In genomic region chr2:207746131-207746530, GRCh38 we compare ENCODE assay signal across 8 cellular contexts. TPM values are rescaled to one million over a fixed set of nuclear protein-coding genes. Genes with fewer than 3 reads are reported as not detected.
DNase-seq lines count a peak whose midpoint lies in the region; ATAC-seq, FAIRE-seq and TF ChIP-seq lines count a peak whose summit lies in the region.

No MANE protein-coding gene starts in this region.

- H3K36me3 ChIP-seq in SK-N-SH (replicated peaks in 1 of 2; ENCODE audit: control insufficient read depth in 1 of 2, insufficient read depth in 2 of 2, low read length in 1 of 2) (peaks cover 23 to 27% of the 10 kb centered on the region in 2 experiments), colonic mucosa (no peaks in the 10 kb centered on the region), right lobe of liver (peaks cover 0 to 5% (median 0%) of the 10 kb centered on the region in 4 donors), stomach (peaks cover 9 to 56% (median 35%) of the 10 kb centered on the region in 4 donors)

- H4K20me1 ChIP-seq in SK-N-SH (ENCODE audit: insufficient read depth), result no peaks in the 10 kb centered on the region

- DNase-seq in AG10803 (ENCODE audit: low read depth) (peak; percentile 74), GM12891 (ENCODE audit: insufficient read length, low spot score) (no peak), NB4 (ENCODE audit: low read depth) (peak; percentile 81), SK-N-SH (peak; percentile 64), colonic mucosa (peak; percentile 50), right lobe of liver (peak in 2 of 3 donors; percentile 49 to 63), stomach (peak; percentile 56)

- H3K9me3 ChIP-seq in SK-N-SH (no peaks in the 10 kb centered on the region), colonic mucosa (no peaks in the 10 kb centered on the region), right lobe of liver (no peaks in the 10 kb centered on the region), stomach (no peaks in the 10 kb centered on the region)

- ATAC-seq in HG02588 (IDR thresholded peaks at IDR 0.05; ENCODE audit: unreplicated experiment) (peak; percentile 85), right lobe of liver (peak; percentile 77 to 87 (median 80))

- TF ChIP-seq EP300 in SK-N-SH (IDR thresholded peaks at IDR 0.05; ENCODE audit: borderline replicate concordance in 1 of 2, low read depth in 1 of 2, low read length in 1 of 2), result no peak
- TF ChIP-seq EP300 in stomach (IDR thresholded peaks at IDR 0.05), result no peak

- TF ChIP-seq POLR2A in GM12891 (IDR thresholded peaks at IDR 0.05; ENCODE audit: low read depth, low read length) (no peak), NB4 (IDR thresholded peaks at IDR 0.05; ENCODE audit: extremely low read depth, insufficient read length) (no peak), right lobe of liver (IDR thresholded peaks at IDR 0.05) (no peak), stomach (IDR thresholded peaks at IDR 0.05) (no peak)

- CTCF ChIA-PET in SK-N-SH (lab: Yijun Ruan, JAX), result interaction anchor here (0.6 to 9.5 kb wide), 66 partner anchors 9 to 949 kb away, joined by 3 to 162 read pairs (median 4); partner anchors contain the start of genes CCNYL1, FZD5, IDH1 and METTL21A

- peak; percentile 100 for TF ChIP-seq CTCF in AG10803 (conservative IDR thresholded peaks at IDR 0.05; ENCODE audit: low read length)
- peak; percentile 97 for TF ChIP-seq CTCF in NB4 (IDR thresholded peaks at IDR 0.05; ENCODE audit: low read depth, low read length)
- TF ChIP-seq CTCF in SK-N-SH (IDR thresholded peaks at IDR 0.05), result peak; percentile 98
- TF ChIP-seq CTCF in colonic mucosa (IDR thresholded peaks at IDR 0.05), result peak; percentile 73
- peak; percentile 85 to 95 (median 91) for TF ChIP-seq CTCF in right lobe of liver (IDR thresholded peaks at IDR 0.05)
- peak in 5 of 7 experiments; percentile 67 to 84 (median 80) for TF ChIP-seq CTCF in stomach (IDR thresholded peaks at IDR 0.05)

- H3K4me1 ChIP-seq in SK-N-SH (ENCODE audit: control insufficient read depth in 1 of 2, insufficient read depth in 2 of 2, low read depth in 1 of 2, low read length in 1 of 2), result peaks cover 0 to 20% of the 10 kb centered on the region in 2 experiments; a peak in 2 of 4 replicates
- H3K4me1 ChIP-seq in colonic mucosa, result no peaks in the 10 kb centered on the region
- H3K4me1 ChIP-seq in right lobe of liver, result peaks cover 0 to 39% (median 17%) of the 10 kb centered on the region in 4 donors
- peaks cover 0 to 45% (median 23%) of the 10 kb centered on the region in 4 donors for H3K4me1 ChIP-seq in stomach

- no peak overlapping the region for H2AFZ ChIP-seq in SK-N-SH (ENCODE audit: low read depth)

- no peaks in the 10 kb centered on the region for H3K9me2 ChIP-seq in SK-N-SH

- H3K4me3 ChIP-seq in AG10803 (ENCODE audit: low read length) (no peak overlapping the region), NB4 (ENCODE audit: low read depth, low read length) (no peak overlapping the region), SK-N-SH (ENCODE audit: low read depth in 2 of 2, low read length in 1 of 2) (no peak overlapping the region), colonic mucosa (no peak overlapping the region), right lobe of liver (no peak overlapping the region), stomach (no peak overlapping the region)

- peak; percentile 77 for FAIRE-seq in GM12891 (lab: Jason Lieb, UNC)

- no peaks in the 10 kb centered on the region for H3K79me2 ChIP-seq in SK-N-SH (ENCODE audit: insufficient read depth)

- TF ChIP-seq RAD21 in SK-N-SH (IDR thresholded peaks at IDR 0.05; ENCODE audit: low read length), result peak; percentile 99

- H3K27ac ChIP-seq in SK-N-SH (ENCODE audit: low read depth in 2 of 2, low read length in 1 of 2) (peak overlapping the region in 1 of 2 experiments; percentile 50; a peak in 2 of 4 replicates), colonic mucosa (no peak overlapping the region), right lobe of liver (peak overlapping the region in 2 of 3 donors; percentile 61 to 85), stomach (no peak overlapping the region)

- H3F3A ChIP-seq in SK-N-SH (replicated peaks; ENCODE audit: insufficient read depth), result no peaks in the 10 kb centered on the region

- H3K27me3 ChIP-seq in SK-N-SH (ENCODE audit: insufficient read depth) (no peaks in the 10 kb centered on the region), colonic mucosa (no peaks in the 10 kb centered on the region), right lobe of liver (no peaks in the 10 kb centered on the region), stomach (no peaks in the 10 kb centered on the region)

- POLR2A ChIA-PET in SK-N-SH (lab: Yijun Ruan, JAX), result interaction anchor here (0.6 kb wide), 1 partner anchor 615 kb away, joined by 3 read pairs; no protein-coding TSS in a partner anchor

- intact Hi-C loops in colonic mucosa (cut with DNase I) (loop anchor here (5.0 kb wide), 2 partner anchors 226 to 296 kb away; no protein-coding TSS in a partner anchor), right lobe of liver (cut with DNase I) (loop anchor here (10.0 kb wide), 1 partner anchor 289 kb away; no protein-coding TSS in a partner anchor), stomach (cut with DNase I; ENCODE audit: low total_unique reads) (loop anchor here (10.0 kb wide), 2 partner anchors 229 to 289 kb away; no protein-coding TSS in a partner anchor)

- 50% methylated on average over 1 of the region's 1 CpG for WGBS in SK-N-SH (ENCODE audit: low lambda C conversion rate)
- WGBS in right lobe of liver (ENCODE audit: insufficient coverage, low coverage, low lambda C conversion rate, missing lambda C conversion rate), result 8% methylated on average over 1 of the region's 1 CpG
- 21 to 41% (median 35%) methylated on average over 1 of the region's 1 CpG for WGBS in stomach, 5 donors

- no peak overlapping the region for H3K9ac ChIP-seq in SK-N-SH
- H3K9ac ChIP-seq in colonic mucosa (ENCODE audit: low read depth in 2 of 2, low read length in 2 of 2), result no peak overlapping the region

- H3K4me2 ChIP-seq in SK-N-SH, result no peak overlapping the region

TF ChIP-seq in GM12891, 5 proteins besides CTCF, POLR2A, EP300 and RAD21:
- TF ChIP-seq POU2F2 (IDR thresholded peaks at IDR 0.05; ENCODE audit: low read depth, low read length), result peak; percentile 18; the same call in 1 of the 2 replicates
- TF ChIP-seq TAF1 (IDR thresholded peaks at IDR 0.05; ENCODE audit: low read depth, low read length), result no peak

TF ChIP-seq in SK-N-SH, 30 proteins besides CTCF, POLR2A, EP300 and RAD21 (continues in another document):
- peak; percentile 53 for TF ChIP-seq CHD2 (IDR thresholded peaks at IDR 0.05; ENCODE audit: low read length, partially characterized antibody)
- no peak for TF ChIP-seq EZH2phosphoT487 (IDR thresholded peaks at IDR 0.05; ENCODE audit: borderline replicate concordance, low read depth)
- TF ChIP-seq ZBTB33 (IDR thresholded peaks at IDR 0.05; ENCODE audit: borderline replicate concordance, low read depth), result no peak
- no peak for TF ChIP-seq MAX (IDR thresholded peaks at IDR 0.05; ENCODE audit: low read depth)
- no peak for TF ChIP-seq FOXJ3 (CRISPR knock-in tag; IDR thresholded peaks at IDR 0.05)
- peak; percentile 97 for TF ChIP-seq SMC3 (IDR thresholded peaks at IDR 0.05; ENCODE audit: low read depth, low read length)
- no peak for TF ChIP-seq ELF1 (IDR thresholded peaks at IDR 0.05)
- TF ChIP-seq IRF3 (IDR thresholded peaks at IDR 0.05; ENCODE audit: low read depth, low read length), result no peak
- no peak for TF ChIP-seq GATA2 (CRISPR knock-in tag; IDR thresholded peaks at IDR 0.05)
- TF ChIP-seq POLR2AphosphoS5 (IDR thresholded peaks at IDR 0.05; ENCODE audit: low read depth, low read length), result no peak; the same call in 1 of the 2 replicates
- no peak for TF ChIP-seq YY1 (IDR thresholded peaks at IDR 0.05; ENCODE audit: low read depth)

RNA-seq across cellular contexts. Expression of gene FZD5, which starts 23.6 kb away (rescaled TPM):
- polyA plus RNA-seq in GM12891 (2012; ENCODE audit: low read depth, missing spikeins), result 0.18 TPM
- 0.52 and 0.72 TPM in 2 replicates for polyA plus RNA-seq in SK-N-SH (2012; rRNA removed)
- 0.66 and 0.72 TPM in 2 replicates for polyA plus RNA-seq in SK-N-SH (2012; cell fraction: cytosol; rRNA removed)
- polyA plus RNA-seq in SK-N-SH (2012; cell fraction: nucleus; rRNA removed), result 0.41 and 0.66 TPM in 2 replicates
- 100 to 1,000 TPM; 103 to 119 TPM for total RNA-seq in colonic mucosa
- total RNA-seq in right lobe of liver, result 10 to 100 TPM; 18.5 to 37.4 (median 29.3) TPM
- 10 to 100 TPM; 13.4 to 62.0 (median 30.7) TPM for total RNA-seq in stomach
- polyA plus RNA-seq in stomach, result 1 to 10 TPM; 2.3 to 4.8 (median 2.7) TPM

RNA-seq across cellular contexts. Expression of gene CCNYL1, which starts 34.7 kb away (rescaled TPM):
- 3.8 TPM for polyA plus RNA-seq in GM12891 (2012; ENCODE audit: low read depth, missing spikeins)
- polyA plus RNA-seq in SK-N-SH (2012; rRNA removed) (8.7 and 10.0 TPM in 2 replicates), stomach (10 to 100 TPM in 2 of 3 donors, 1 to 10 TPM in 1; 4.2 to 11.3 (median 10.2) TPM)
- polyA plus RNA-seq in SK-N-SH (2012; cell fraction: cytosol; rRNA removed), result 12.3 and 13.0 TPM in 2 replicates
- polyA plus RNA-seq in SK-N-SH (2012; cell fraction: nucleus; rRNA removed), result 9.4 and 13.2 TPM in 2 replicates
- total RNA-seq in colonic mucosa (10 to 100 TPM; 19.9 to 33.1 TPM), right lobe of liver (10 to 100 TPM in 2 of 6 experiments, 1 to 10 TPM in 4; 7.1 to 11.9 (median 9.4) TPM), stomach (10 to 100 TPM; 11.1 to 29.8 (median 16.1) TPM)

Comparison
In these comparisons a context has a peak if more than half of its experiments do, and no peak if none do; other contexts are left out.
1. H3K27ac ChIP-seq: peak in right lobe of liver (2 of 3); none in colonic mucosa (single experiment) and stomach (0 of 5).
2. Peak in every context shown above with its lines, with median percentiles within 50 percentile points of each other: CTCF ChIP-seq.